In the genomic region with DNA sequence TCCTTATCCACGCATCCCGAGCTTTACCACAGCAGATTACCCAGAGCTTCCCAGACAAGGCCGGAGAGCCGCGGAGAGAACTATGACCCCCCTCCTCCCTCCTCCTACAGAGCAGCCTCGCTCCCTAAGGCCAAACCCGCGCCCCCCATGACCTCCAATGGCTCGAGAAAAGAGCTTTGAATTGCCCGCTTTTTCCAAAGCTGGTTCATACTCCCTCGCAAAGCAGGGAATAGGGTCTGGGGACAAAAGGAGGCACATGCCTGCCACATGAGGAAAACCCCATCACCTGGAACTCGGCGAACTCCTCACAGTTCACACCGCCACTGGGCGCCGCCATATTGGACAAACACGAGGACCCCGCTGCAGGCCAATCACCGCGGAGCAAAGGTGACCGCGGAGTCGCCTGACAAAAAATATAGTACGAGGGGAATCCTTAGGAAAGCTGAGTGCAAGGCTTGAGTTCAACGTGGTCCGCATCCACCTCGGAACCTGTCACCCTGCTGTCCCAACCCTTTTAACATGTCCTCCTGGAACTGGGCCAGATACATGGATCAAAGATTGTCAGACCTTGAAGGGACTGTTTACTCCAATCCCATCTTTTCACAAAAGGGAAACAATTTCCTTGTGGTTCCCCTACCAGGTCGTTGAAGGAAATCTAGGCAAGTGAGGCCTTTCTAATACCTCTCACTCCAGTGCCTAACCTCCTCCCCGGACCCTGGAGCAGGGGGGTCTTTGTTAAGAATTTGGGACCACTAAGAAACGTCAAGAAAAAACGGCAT, we compare ENCODE assay signal across 8 cellular contexts. TPM values are rescaled to one million over a fixed set of nuclear protein-coding genes. Genes with fewer than 3 reads are reported as not detected.
A peak's percentile ranks its signal among the peaks of the same experiment; 100 is the strongest.
DNase-seq lines count a peak whose midpoint lies in the region; ATAC-seq and TF ChIP-seq lines count a peak whose summit lies in the region.

A gene (minus strand): TSS at position 344 of the 779 bp plus-strand sequence. CDS start 7 bp downstream, at position 337.

- peaks cover 27 to 31% (median 30%) of the 10 kb centered on the region in 3 donors for H3K4me1 Mint-ChIP-seq in naive B cell
- H3K4me1 Mint-ChIP-seq in stimulated activated memory B cell treated with anti-CD40 and anti-IgM and Interleukin-4, amounts not matched to agents 10 μg/mL and 1 μg/mL and 100 μg/mL, for 72 hours = peaks cover 59% of the 10 kb centered on the region

- peak within 1 kb of the TSS; percentile 89 to 99 (median 96) for H3K4me3 Mint-ChIP-seq in naive B cell
- H3K4me3 Mint-ChIP-seq in stimulated activated memory B cell treated with anti-CD40 and anti-IgM and Interleukin-4, amounts not matched to agents 10 μg/mL and 1 μg/mL and 100 μg/mL, for 72 hours = peak within 1 kb of the TSS; percentile 90

- H3K27ac ChIP-seq in RWPE1 = peak within 1 kb of the TSS; percentile 81

- H3K9me3 Mint-ChIP-seq in naive B cell = no peaks in the 10 kb centered on the region
- H3K9me3 Mint-ChIP-seq in stimulated activated memory B cell treated with anti-CD40 and anti-IgM and Interleukin-4, amounts not matched to agents 10 μg/mL and 1 μg/mL and 100 μg/mL, for 72 hours = no peaks in the 10 kb centered on the region

- H3K27me3 Mint-ChIP-seq in naive B cell = no peaks in the 10 kb centered on the region
- H3K27me3 Mint-ChIP-seq in stimulated activated memory B cell treated with anti-CD40 and anti-IgM and Interleukin-4, amounts not matched to agents 10 μg/mL and 1 μg/mL and 100 μg/mL, for 72 hours = no peaks in the 10 kb centered on the region

- DNase-seq in D341Med (ENCODE audit: low spot score) (peak; percentile 88), LoVo (ENCODE audit: low spot score) (peak; percentile 93), RWPE1 (ENCODE audit: low spot score) (peak; percentile 87), fibroblast of gingiva (ENCODE audit: low read depth) (peak; percentile 74), naive B cell (peak; percentile 80)
- DNase-seq in activated T-helper 1 cell treated with anti-CD3 and anti-CD28 coated beads, Interleukin-2, amount 50 U/mL, for 16 hours (ENCODE audit: low read depth in 1 of 2, low spot score in 1 of 2) = peak; percentile 65 to 74

- ATAC-seq in GM21723 (IDR thresholded peaks at IDR 0.05; ENCODE audit: unreplicated experiment) (peak; percentile 45), naive B cell (ENCODE audit: low read depth in 2 of 2) (peak; percentile 53 to 57)
- ATAC-seq in stimulated activated memory B cell treated with anti-CD40 and anti-IgM and Interleukin-4, amounts not matched to agents 10 μg/mL and 1 μg/mL and 100 μg/mL, for 72 hours = peak; percentile 62

- no peaks in the 10 kb centered on the region for H3K36me3 Mint-ChIP-seq in naive B cell
- peaks cover 11% of the 10 kb centered on the region for H3K36me3 Mint-ChIP-seq in stimulated activated memory B cell treated with anti-CD40 and anti-IgM and Interleukin-4, amounts not matched to agents 10 μg/mL and 1 μg/mL and 100 μg/mL, for 72 hours

- H3K27ac Mint-ChIP-seq in naive B cell = peak within 1 kb of the TSS; percentile 90 to 98 (median 98)
- peak within 1 kb of the TSS; percentile 93 for H3K27ac Mint-ChIP-seq in stimulated activated memory B cell treated with anti-CD40 and anti-IgM and Interleukin-4, amounts not matched to agents 10 μg/mL and 1 μg/mL and 100 μg/mL, for 72 hours

- CTCF ChIA-PET in RWPE1 (lab: Yijun Ruan, JAX) = interaction anchor here (0.5 to 1.8 kb wide), 3 partner anchors 10 to 858 kb away, joined by 3 to 13 read pairs (median 3); no protein-coding TSS in a partner anchor

- TF ChIP-seq CTCF in RWPE1 (conservative IDR thresholded peaks at IDR 0.05; ENCODE audit: low read depth) = no peak

- POLR2A ChIA-PET in RWPE1 (lab: Yijun Ruan, JAX; ENCODE audit: low non-redundant PET) = no interaction called here

RNA-seq across cellular contexts. Expression of the gene that starts here (rescaled TPM):
- 10 to 100 TPM in 5 of 6 donors, under 1 TPM in 1; 0.77 to 28.5 (median 22.2) TPM for polyA plus RNA-seq in naive B cell (ENCODE audit: low read depth in 6 of 6)

Comparison
In these comparisons a context has a peak if more than half of its experiments do, and no peak if none do; other contexts are left out.
1. Peak in every context shown above with its lines: DNase-seq, ATAC-seq and H3K27ac ChIP-seq.